12 cellular contexts compared by ENCODE assay signal in the genomic region with DNA sequence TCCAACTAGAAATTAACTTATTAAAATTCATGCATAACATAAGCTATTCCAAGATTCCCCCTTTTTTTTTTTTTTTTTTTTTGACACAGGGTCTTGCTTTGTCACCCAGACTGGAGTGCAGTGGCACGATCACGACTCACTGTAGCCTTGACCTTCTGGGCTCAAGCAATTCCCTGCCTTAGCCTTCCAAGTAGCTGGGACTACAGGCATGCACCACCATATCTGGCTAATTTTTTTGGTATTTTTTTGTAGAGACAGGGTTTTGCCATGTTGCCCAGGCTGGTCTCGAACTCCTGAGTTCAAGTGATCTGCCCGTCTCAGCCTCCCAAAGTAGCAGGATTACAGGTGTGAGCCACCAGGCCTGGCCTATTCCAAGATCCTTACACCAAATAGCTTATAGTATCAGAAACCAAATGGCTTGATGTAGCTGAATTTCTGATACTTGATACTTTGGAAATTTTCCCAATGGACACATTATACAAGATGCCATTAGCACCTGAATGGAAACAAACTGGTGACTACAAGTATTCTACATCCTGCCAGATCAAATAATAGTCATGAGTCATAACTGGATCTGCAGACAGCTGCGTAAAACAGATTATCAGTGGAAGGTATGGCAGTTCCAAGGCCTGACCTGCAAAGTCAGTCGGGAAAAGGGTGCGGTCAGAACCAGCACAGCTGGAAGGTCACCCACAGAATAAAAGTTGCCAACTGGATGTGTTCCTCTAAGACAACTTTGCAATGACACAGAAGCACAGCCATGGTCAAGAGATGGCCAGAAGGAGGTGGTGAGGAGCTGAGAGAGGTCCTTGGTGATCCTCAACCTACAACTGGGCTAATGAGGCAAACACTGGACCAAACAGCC. TPM values are rescaled to one million over a fixed set of nuclear protein-coding genes. Genes with fewer than 3 reads are reported as not detected.
DNase-seq lines count a peak whose midpoint lies in the region; ATAC-seq, FAIRE-seq and TF ChIP-seq lines count a peak whose summit lies in the region.
"Had no signal": no experiment of that assay in that cellular context is flagged by ENCODE, and none has a peak within 500 bp of the region (broad histone marks: within the 10 kb centered on the region; RNA-seq: fewer than 3 reads in every experiment).

No MANE protein-coding gene starts in this region.

- WGBS in sigmoid colon, 2 donors = 56 to 84% methylated on average over 7 of the region's 7 CpGs
- 65 to 70% methylated on average over 7 of the region's 7 CpGs for WGBS in testis, 2 donors

- no peak for TF ChIP-seq EP300 in sigmoid colon (IDR thresholded peaks at IDR 0.05)

- H3F3A ChIP-seq in neural progenitor cell (ENCODE audit: low read depth) = peaks cover 3% of the 10 kb centered on the region

- H2AFZ ChIP-seq in astrocyte (ENCODE audit: low read depth, low read length) (no peak overlapping the region), neural progenitor cell (replicated peaks) (no peak overlapping the region)

- H3K36me3 Mint-ChIP-seq in astrocyte (ENCODE audit: low read depth, unreplicated experiment) (no peaks in the 10 kb centered on the region), neural progenitor cell (no peaks in the 10 kb centered on the region)

- no peak for FAIRE-seq in astrocyte (lab: Jason Lieb, UNC)
- FAIRE-seq: colon, D721Med had no signal

- peak; percentile 93 for DNase-seq in DMS53 (lab: John Stamatoyannopoulos, UW)
- peak; percentile 34 for DNase-seq in NCI-H146 (lab: John Stamatoyannopoulos, UW)
- peak; percentile 79 for DNase-seq in astrocyte (ENCODE audit: low read depth)
- DNase-seq in left lung = no peak
- no peak for DNase-seq in sigmoid colon
- DNase-seq in activated CD4-positive, alpha-beta T cell treated with anti-CD3 and anti-CD28 coated beads for 4 hours = no peak
- DNase-seq in testis = no peak
- no peak for DNase-seq in neural progenitor cell (ENCODE audit: low spot score)
- DNase-seq: immature natural killer cell; stimulated activated CD8-positive, alpha-beta memory T cell treated with anti-CD3 and anti-CD28 coated beads, Interleukin-4, amount 100 ng/mL, for 48 hours had no signal

- H3K4me2 ChIP-seq in astrocyte (ENCODE audit: low read length) = no peak overlapping the region
- H3K4me2 ChIP-seq in neural progenitor cell = no peak overlapping the region

- H3K36me3 ChIP-seq in astrocyte (ENCODE audit: insufficient read depth, low read length) = no peaks in the 10 kb centered on the region
- no peaks in the 10 kb centered on the region for H3K36me3 ChIP-seq in left lung
- H3K36me3 ChIP-seq in sigmoid colon = no peaks in the 10 kb centered on the region
- no peaks in the 10 kb centered on the region for H3K36me3 ChIP-seq in testis (ENCODE audit: low read depth, missing control alignments)
- no peaks in the 10 kb centered on the region for H3K36me3 ChIP-seq in neural progenitor cell

- H3K4me3 ChIP-seq in astrocyte (ENCODE audit: insufficient read depth, low read depth, low read length) (no peak overlapping the region), left lung (no peak overlapping the region), sigmoid colon (no peak overlapping the region), testis (no peak overlapping the region), neural progenitor cell (no peak overlapping the region)

- peaks cover 9% of the 10 kb centered on the region for H3K27me3 Mint-ChIP-seq in astrocyte (ENCODE audit: low read depth, unreplicated experiment)
- peaks cover 3% of the 10 kb centered on the region for H3K27me3 Mint-ChIP-seq in neural progenitor cell (ENCODE audit: insufficient read depth, low read depth)

- H3K9me3 ChIP-seq in astrocyte (ENCODE audit: insufficient read depth, low read depth, low read length) = no peaks in the 10 kb centered on the region
- H3K9me3 ChIP-seq in left lung = no peaks in the 10 kb centered on the region
- no peaks in the 10 kb centered on the region for H3K9me3 ChIP-seq in sigmoid colon
- H3K9me3 ChIP-seq in testis = no peaks in the 10 kb centered on the region
- no peaks in the 10 kb centered on the region for H3K9me3 ChIP-seq in neural progenitor cell (ENCODE audit: low read depth)

- H3K4me3 Mint-ChIP-seq in astrocyte (ENCODE audit: unreplicated experiment) (no peak overlapping the region), neural progenitor cell (no peak overlapping the region)
- H3K4me3 Mint-ChIP-seq: immature natural killer cell had no signal

- peak; percentile 81 for ATAC-seq in left lung

- TF ChIP-seq CTCF in astrocyte (IDR thresholded peaks at IDR 0.05; ENCODE audit: insufficient read depth, low read depth, low read length) = no peak
- TF ChIP-seq CTCF in left lung (IDR thresholded peaks at IDR 0.05) = no peak
- no peak for TF ChIP-seq CTCF in sigmoid colon (IDR thresholded peaks at IDR 0.05)
- no peak for TF ChIP-seq CTCF in testis (IDR thresholded peaks at IDR 0.05)
- TF ChIP-seq CTCF in neural progenitor cell (IDR thresholded peaks at IDR 0.05) = no peak

- no peak overlapping the region for H3K9ac ChIP-seq in astrocyte (ENCODE audit: low read length)
- no peak overlapping the region for H3K9ac ChIP-seq in neural progenitor cell

- H3K4me1 Mint-ChIP-seq in astrocyte (ENCODE audit: low read depth, unreplicated experiment) = no peaks in the 10 kb centered on the region
- H3K4me1 Mint-ChIP-seq in neural progenitor cell = peaks cover 2% of the 10 kb centered on the region

- H3K79me2 ChIP-seq in astrocyte (ENCODE audit: insufficient read depth, low read length) = no peaks in the 10 kb centered on the region
- H3K79me2 ChIP-seq in neural progenitor cell (ENCODE audit: low read depth) = no peaks in the 10 kb centered on the region

- H3K27ac Mint-ChIP-seq in astrocyte (ENCODE audit: unreplicated experiment) (no peak overlapping the region), neural progenitor cell (no peak overlapping the region)
- H3K27ac Mint-ChIP-seq: immature natural killer cell had no signal

- no peak overlapping the region for H3K27ac ChIP-seq in astrocyte (ENCODE audit: low read depth, low read length)
- no peak overlapping the region for H3K27ac ChIP-seq in left lung
- no peak overlapping the region for H3K27ac ChIP-seq in sigmoid colon
- H3K27ac ChIP-seq in testis = no peak overlapping the region
- no peak overlapping the region for H3K27ac ChIP-seq in neural progenitor cell

- TF ChIP-seq POLR2A in sigmoid colon (IDR thresholded peaks at IDR 0.05) (no peak), testis (IDR thresholded peaks at IDR 0.05) (no peak)

- H3K9me3 Mint-ChIP-seq in astrocyte (ENCODE audit: unreplicated experiment) (no peaks in the 10 kb centered on the region), neural progenitor cell (no peaks in the 10 kb centered on the region)

- intact Hi-C loops in left lung (cut with DNase I) (no loop called here), sigmoid colon (cut with DNase I) (no loop called here), testis (cut with DNase I; ENCODE audit: low total_unique reads) (no loop called here)

- H3K4me1 ChIP-seq in astrocyte (ENCODE audit: insufficient read depth, low read length) = no peaks in the 10 kb centered on the region
- peaks cover 0 to 2% of the 10 kb centered on the region in 2 donors for H3K4me1 ChIP-seq in left lung
- H3K4me1 ChIP-seq in sigmoid colon = peaks cover 0 to 1% (median 0%) of the 10 kb centered on the region in 4 donors
- peaks cover 6% of the 10 kb centered on the region for H3K4me1 ChIP-seq in testis
- H3K4me1 ChIP-seq in neural progenitor cell = peaks cover 2% of the 10 kb centered on the region

- H3K27me3 ChIP-seq in astrocyte (ENCODE audit: insufficient read depth, low read length) (no peaks in the 10 kb centered on the region), left lung (no peaks in the 10 kb centered on the region), sigmoid colon (no peaks in the 10 kb centered on the region), testis (no peaks in the 10 kb centered on the region), neural progenitor cell (no peaks in the 10 kb centered on the region)

- H4K20me1 ChIP-seq in astrocyte (ENCODE audit: insufficient read depth, low read length) (no peaks in the 10 kb centered on the region), neural progenitor cell (ENCODE audit: low read depth) (no peaks in the 10 kb centered on the region)

RNA-seq across cellular contexts. Expression of gene TUBG1, which starts 14.5 kb away (rescaled TPM):
- total RNA-seq in astrocyte (47.2 and 51.0 TPM in 2 replicates), left lung (10 to 100 TPM; 42.6 to 63.2 TPM), sigmoid colon (10 to 100 TPM; 22.1 to 35.0 (median 23.9) TPM), testis (100 to 1,000 TPM; 209 to 265 TPM), neural progenitor cell (ENCODE audit: low replicate concordance) (45.7 and 74.9 TPM in 2 replicates)
- polyA plus RNA-seq in sigmoid colon (10 to 100 TPM; 16.2 to 39.2 (median 30.3) TPM), testis (ENCODE audit: insufficient read depth, low read depth, low replicate concordance) (411 TPM)

RNA-seq across cellular contexts. Expression of gene RETREG3, which starts 14.8 kb away (rescaled TPM):
- total RNA-seq in astrocyte = 54.3 and 60.9 TPM in 2 replicates
- total RNA-seq in left lung = 10 to 100 TPM; 59.9 to 75.5 TPM
- total RNA-seq in sigmoid colon = 10 to 100 TPM; 47.1 to 82.0 (median 53.7) TPM
- 10 to 100 TPM in 1 of 3 donors, 1 to 10 TPM in 2; 7.2 to 28.4 (median 7.4) TPM for polyA plus RNA-seq in sigmoid colon
- total RNA-seq in testis = 100 to 1,000 TPM; 140 to 154 TPM
- 62.3 TPM for polyA plus RNA-seq in testis (ENCODE audit: insufficient read depth, low read depth, low replicate concordance)
- total RNA-seq in neural progenitor cell (ENCODE audit: low replicate concordance) = 23.6 and 38.3 TPM in 2 replicates

RNA-seq across cellular contexts. Expression of gene TUBG2, which starts 35.1 kb away (rescaled TPM):
- total RNA-seq in astrocyte (14.4 and 16.6 TPM in 2 replicates), left lung (10 to 100 TPM; 13.1 to 19.5 TPM), sigmoid colon (10 to 100 TPM; 28.0 to 57.3 (median 33.6) TPM), testis (10 to 100 TPM; 50.4 to 57.5 TPM), neural progenitor cell (ENCODE audit: low replicate concordance) (12.8 and 19.6 TPM in 2 replicates)
- polyA plus RNA-seq in sigmoid colon (1 to 10 TPM; 1.2 to 6.6 (median 4.2) TPM), testis (ENCODE audit: insufficient read depth, low read depth, low replicate concordance) (30.6 TPM)

RNA-seq across cellular contexts. Expression of gene PSMC3IP, which starts 46.4 kb away (rescaled TPM):
- total RNA-seq in astrocyte (5.4 and 8.7 TPM in 2 replicates), left lung (1 to 10 TPM; 6.5 to 7.7 TPM), sigmoid colon (10 to 100 TPM in 1 of 4 donors, 1 to 10 TPM in 3; 4.6 to 10.3 (median 5.7) TPM), testis (10 to 100 TPM; 17.2 to 27.2 TPM), neural progenitor cell (ENCODE audit: low replicate concordance) (22.8 and 23.7 TPM in 2 replicates)
- polyA plus RNA-seq in sigmoid colon (1 to 10 TPM; 2.3 to 5.8 (median 2.4) TPM), testis (ENCODE audit: insufficient read depth, low read depth, low replicate concordance) (45.3 TPM)

RNA-seq across cellular contexts. Expression of gene PLEKHH3, which starts 52.8 kb away (rescaled TPM):
- 14.1 and 14.5 TPM in 2 replicates for total RNA-seq in astrocyte
- 10 to 100 TPM; 22.5 to 34.2 TPM for total RNA-seq in left lung
- total RNA-seq in sigmoid colon = 10 to 100 TPM; 12.3 to 25.2 (median 20.1) TPM
- 10 to 100 TPM in 1 of 3 donors, 1 to 10 TPM in 2; 4.4 to 14.7 (median 9.6) TPM for polyA plus RNA-seq in sigmoid colon
- 10 to 100 TPM; 65.8 to 67.3 TPM for total RNA-seq in testis
- polyA plus RNA-seq in testis (ENCODE audit: insufficient read depth, low read depth, low replicate concordance) = 42.8 TPM
- total RNA-seq in neural progenitor cell (ENCODE audit: low replicate concordance) = 3.4 and 22.8 TPM in 2 replicates
- polyA plus RNA-seq: immature natural killer cell had no signal

Comparison
In these comparisons a context has a peak if more than half of its experiments do, and no peak if none do; other contexts are left out.
1. DNase-seq: peak in DMS53 (single experiment), NCI-H146 (single experiment) and astrocyte (single experiment); none in left lung (0 of 2), sigmoid colon (single experiment), activated CD4-positive, alpha-beta T cell treated with anti-CD3 and anti-CD28 coated beads for 4 hours (0 of 2), testis (single experiment) and neural progenitor cell (single experiment).